In genomic region chr5:153983885-153984284, GRCh38 we compare ENCODE assay signal across 27 cellular contexts.
"Had no signal": no experiment of that assay in that cellular context is flagged by ENCODE, and none has a peak within 500 bp of the region (broad histone marks: within the 10 kb centered on the region; RNA-seq: fewer than 3 reads in every experiment).

No MANE protein-coding gene starts in this region.

- H3K36me3 Mint-ChIP-seq: mesothelial cell of epicardium; naive B cell; natural killer cell; neural progenitor cell; stimulated activated memory B cell treated with anti-CD40 and anti-IgM and Interleukin-4, amounts not matched to agents 10 μg/mL and 1 μg/mL and 100 μg/mL, for 72 hours had no signal

- H3K4me3 Mint-ChIP-seq: immature natural killer cell; mesothelial cell of epicardium; naive B cell; natural killer cell; nephron progenitor cell; neural progenitor cell; stimulated activated memory B cell treated with anti-CD40 and anti-IgM and Interleukin-4, amounts not matched to agents 10 μg/mL and 1 μg/mL and 100 μg/mL, for 72 hours had no signal

- H3K4me1 Mint-ChIP-seq: immature natural killer cell; neural progenitor cell; stimulated activated memory B cell treated with anti-CD40 and anti-IgM and Interleukin-4, amounts not matched to agents 10 μg/mL and 1 μg/mL and 100 μg/mL, for 72 hours had no signal

- H3K27me3 Mint-ChIP-seq: naive B cell; stimulated activated memory B cell treated with anti-CD40 and anti-IgM and Interleukin-4, amounts not matched to agents 10 μg/mL and 1 μg/mL and 100 μg/mL, for 72 hours had no signal

- H3K9me3 Mint-ChIP-seq: immature natural killer cell; mesothelial cell of epicardium; naive B cell; natural killer cell; nephron progenitor cell; neural progenitor cell; stimulated activated memory B cell treated with anti-CD40 and anti-IgM and Interleukin-4, amounts not matched to agents 10 μg/mL and 1 μg/mL and 100 μg/mL, for 72 hours had no signal

- H3K27ac Mint-ChIP-seq: mesothelial cell of epicardium; naive B cell; natural killer cell; nephron progenitor cell; neural progenitor cell; progenitor cell of endocrine pancreas; stimulated activated memory B cell treated with anti-CD40 and anti-IgM and Interleukin-4, amounts not matched to agents 10 μg/mL and 1 μg/mL and 100 μg/mL, for 72 hours had no signal

- ATAC-seq: left colon; left lung; lower lobe of right lung; right lobe of liver; stimulated activated memory B cell treated with anti-CD40 and anti-IgM and Interleukin-4, amounts not matched to agents 10 μg/mL and 1 μg/mL and 100 μg/mL, for 72 hours; stimulated activated naive CD8-positive, alpha-beta T cell treated with anti-CD3 and anti-CD28 coated beads, Interleukin-15, Interleukin-2, amounts not matched to agents 100 U/mL and 50 U/mL, for 24 hours had no signal

- DNase-seq: hypothalamus; immature natural killer cell; kidney; left colon; left lung; lower lobe of right lung; mammary epithelial cell; mesendoderm; naive B cell; natural killer cell; nephron progenitor cell; occipital lobe; right lobe of liver; stimulated activated CD4-positive, alpha-beta T cell treated with anti-CD3 and anti-CD28 coated beads, Interleukin-1b, Interleukin-23, amount 100 ng/mL, for 48 hours; stimulated activated CD4-positive, alpha-beta T cell treated with anti-CD3 and anti-CD28 coated beads, Interleukin-2, amount 100 ng/mL, for 48 hours; stimulated activated CD4-positive, alpha-beta T cell treated with anti-CD3 and anti-CD28 coated beads, Interleukin-4, amount 100 ng/mL, for 4 hours; stimulated activated CD8-positive, alpha-beta memory T cell treated with anti-CD3 and anti-CD28 coated beads, Interleukin-4, amount 100 ng/mL, for 48 hours; stimulated activated naive CD8-positive, alpha-beta T cell treated with anti-CD3 and anti-CD28 coated beads, Interleukin-15, Interleukin-2, amounts not matched to agents 100 U/mL and 50 U/mL, for 24 hours; stomach; testis; thyroid gland; transverse colon; upper lobe of left lung had no signal
